In the genomic region with DNA sequence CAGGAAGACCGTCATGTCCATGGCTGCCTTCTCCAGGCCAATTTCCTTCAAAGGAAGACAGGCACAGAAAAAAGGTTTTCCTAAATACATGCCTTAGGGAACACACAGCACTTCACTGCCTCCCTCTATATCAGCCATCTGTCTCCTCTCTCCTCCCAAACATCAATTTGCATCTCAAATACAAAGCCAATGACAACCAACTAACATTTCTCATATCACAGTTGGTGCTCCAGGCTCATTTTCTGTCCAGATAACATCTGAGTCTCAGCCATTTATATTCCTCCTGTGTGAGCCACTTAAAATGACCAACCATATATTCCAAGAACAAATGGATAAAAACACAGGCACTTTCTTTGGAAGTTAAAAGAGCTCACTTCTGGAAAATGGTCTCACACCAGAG, we compare ENCODE assay signal across 16 cellular contexts.
A peak's percentile ranks its signal among the peaks of the same experiment; 100 is the strongest.
DNase-seq lines count a peak whose midpoint lies in the region; ATAC-seq and TF ChIP-seq lines count a peak whose summit lies in the region.
"Had no signal": no experiment of that assay in that cellular context is flagged by ENCODE, and none has a peak within 500 bp of the region (broad histone marks: within the 10 kb centered on the region; RNA-seq: fewer than 3 reads in every experiment).

No MANE protein-coding gene starts in this region.

- no peak overlapping the region for H2AFZ ChIP-seq in SK-N-SH (ENCODE audit: low read depth)

- CTCF ChIA-PET in SK-N-SH (lab: Yijun Ruan, JAX): interaction anchor here (0.7 to 4.0 kb wide), 3 partner anchors 15 to 365 kb away, joined by 3 to 17 read pairs (median 3); no protein-coding TSS in a partner anchor

- H3F3A ChIP-seq in SK-N-SH (replicated peaks; ENCODE audit: insufficient read depth): no peaks in the 10 kb centered on the region

- no peaks in the 10 kb centered on the region for H3K9me3 ChIP-seq in SK-N-SH
- H3K9me3 ChIP-seq: BLaER1, Caco-2 had no signal

- POLR2A ChIA-PET in SK-N-SH (lab: Yijun Ruan, JAX): no interaction called here

- no peak overlapping the region for H3K4me2 ChIP-seq in SK-N-SH
- H3K4me2 ChIP-seq: BLaER1 had no signal

- H3K4me1 ChIP-seq in SK-N-SH (ENCODE audit: control insufficient read depth in 1 of 2, insufficient read depth in 2 of 2, low read depth in 1 of 2, low read length in 1 of 2): peaks cover 0 to 7% of the 10 kb centered on the region in 2 experiments; a peak in 1 of 4 replicates
- H3K4me1 ChIP-seq: BLaER1, Caco-2 had no signal

- no peaks in the 10 kb centered on the region for H3K9me3 Mint-ChIP-seq in stimulated activated effector memory CD8-positive, alpha-beta T cell treated with anti-CD3 and anti-CD28 coated beads, Interleukin-12 subunit alpha, Interleukin-12 subunit beta, amount 100 ng/mL, for 72 hours
- H3K9me3 Mint-ChIP-seq: CD8-positive, alpha-beta memory T cell; H9 had no signal

- H3K4me3 Mint-ChIP-seq in stimulated activated effector memory CD8-positive, alpha-beta T cell treated with anti-CD3 and anti-CD28 coated beads, Interleukin-12 subunit alpha, Interleukin-12 subunit beta, amount 100 ng/mL, for 72 hours: no peak overlapping the region
- H3K4me3 Mint-ChIP-seq: CD8-positive, alpha-beta memory T cell; H9 had no signal

- TF ChIP-seq EP300 in SK-N-SH (IDR thresholded peaks at IDR 0.05; ENCODE audit: borderline replicate concordance in 1 of 2, low read depth in 1 of 2, low read length in 1 of 2): no peak; a peak in 1 of 4 replicates

- no peak overlapping the region for H3K9ac ChIP-seq in SK-N-SH
- H3K9ac ChIP-seq: BLaER1 had no signal

- H3K9me2 ChIP-seq in SK-N-SH: no peaks in the 10 kb centered on the region

- no peak overlapping the region for H3K4me3 ChIP-seq in SK-N-SH (ENCODE audit: low read depth in 2 of 2, low read length in 1 of 2)
- H3K4me3 ChIP-seq: BLaER1, GM12878 had no signal

- H3K36me3 Mint-ChIP-seq in stimulated activated effector memory CD8-positive, alpha-beta T cell treated with anti-CD3 and anti-CD28 coated beads, Interleukin-12 subunit alpha, Interleukin-12 subunit beta, amount 100 ng/mL, for 72 hours: no peaks in the 10 kb centered on the region
- H3K36me3 Mint-ChIP-seq: CD8-positive, alpha-beta memory T cell had no signal

- no peak for ATAC-seq in SK-N-SH treated with all-trans-retinoic acid at 6 μM for 48 hours
- no peak for ATAC-seq in stimulated activated effector memory CD8-positive, alpha-beta T cell treated with anti-CD3 and anti-CD28 coated beads, Interleukin-12 subunit alpha, Interleukin-12 subunit beta, amount 100 ng/mL, for 72 hours
- ATAC-seq: GM12878 had no signal

- H3K36me3 ChIP-seq in SK-N-SH (replicated peaks in 1 of 2; ENCODE audit: control insufficient read depth in 1 of 2, insufficient read depth in 2 of 2, low read length in 1 of 2): no peaks in the 10 kb centered on the region
- H3K36me3 ChIP-seq: BLaER1 had no signal

- peak; percentile 45 for DNase-seq in SK-N-SH
- DNase-seq in NCI-H69 (lab: John Stamatoyannopoulos, UW): peak; percentile 76
- DNase-seq in superior temporal gyrus (ENCODE audit: extremely low spot score): peak; percentile 39
- no peak for DNase-seq in GM19238 (ENCODE audit: insufficient read length, low spot score)
- no peak for DNase-seq in stimulated activated effector memory CD8-positive, alpha-beta T cell treated with anti-CD3 and anti-CD28 coated beads, Interleukin-12 subunit alpha, Interleukin-12 subunit beta, amount 100 ng/mL, for 72 hours (ENCODE audit: low spot score in 2 of 2)
- no peak for DNase-seq in activated CD4-positive, alpha-beta T cell treated with anti-CD3 and anti-CD28 coated beads, Interleukin-2, amount 50 U/mL, for 1 hour
- DNase-seq: Caco-2; CD8-positive, alpha-beta memory T cell; GOT3; H9 had no signal

- H3K27ac ChIP-seq in SK-N-SH (ENCODE audit: low read depth in 2 of 2, low read length in 1 of 2) (peak overlapping the region in 1 of 2 experiments; percentile 43; a peak in 2 of 4 replicates), cingulate gyrus (ENCODE audit: low read depth, low read length) (peak overlapping the region; percentile 42)
- H3K27ac ChIP-seq: 22Rv1, BLaER1, HL-60 had no signal

- TF ChIP-seq CTCF in SK-N-SH (IDR thresholded peaks at IDR 0.05): no peak

- peaks cover 8% of the 10 kb centered on the region for H3K4me1 Mint-ChIP-seq in stimulated activated effector memory CD8-positive, alpha-beta T cell treated with anti-CD3 and anti-CD28 coated beads, Interleukin-12 subunit alpha, Interleukin-12 subunit beta, amount 100 ng/mL, for 72 hours
- H3K4me1 Mint-ChIP-seq: CD8-positive, alpha-beta memory T cell had no signal

- H3K27me3 ChIP-seq in SK-N-SH (ENCODE audit: insufficient read depth): peaks cover 4% of the 10 kb centered on the region; the same call in 1 of the 2 replicates
- H3K27me3 ChIP-seq: BLaER1 had no signal

- no peak for TF ChIP-seq RAD21 in SK-N-SH (IDR thresholded peaks at IDR 0.05; ENCODE audit: low read length)

- H3K79me2 ChIP-seq in SK-N-SH (ENCODE audit: insufficient read depth): no peaks in the 10 kb centered on the region

- no peak overlapping the region for H3K27ac Mint-ChIP-seq in stimulated activated effector memory CD8-positive, alpha-beta T cell treated with anti-CD3 and anti-CD28 coated beads, Interleukin-12 subunit alpha, Interleukin-12 subunit beta, amount 100 ng/mL, for 72 hours
- H3K27ac Mint-ChIP-seq: CD8-positive, alpha-beta memory T cell had no signal

- WGBS in SK-N-SH (ENCODE audit: low lambda C conversion rate): 23% methylated on average over 1 of the region's 1 CpG

- no peaks in the 10 kb centered on the region for H4K20me1 ChIP-seq in SK-N-SH (ENCODE audit: insufficient read depth)
- H4K20me1 ChIP-seq: BLaER1 had no signal

TF ChIP-seq in SK-N-SH, 30 proteins besides CTCF, POLR2A, EP300 and RAD21:
- TF ChIP-seq GATA2 (CRISPR knock-in tag; IDR thresholded peaks at IDR 0.05) (peak; percentile 68), ELF1 (IDR thresholded peaks at IDR 0.05) (no peak)

TF ChIP-seq in SK-N-SH treated with all-trans-retinoic acid at 6 μM for 48 hours, 23 proteins besides CTCF, POLR2A, EP300 and RAD21:
- TF ChIP-seq CSRNP3 (CRISPR knock-in tag; IDR thresholded peaks at IDR 0.05) (no peak), SNAI2 (CRISPR knock-in tag; IDR thresholded peaks at IDR 0.05) (no peak), ZNF70 (CRISPR knock-in tag; IDR thresholded peaks at IDR 0.05) (no peak)
- TF ChIP-seq, protein P1, sequence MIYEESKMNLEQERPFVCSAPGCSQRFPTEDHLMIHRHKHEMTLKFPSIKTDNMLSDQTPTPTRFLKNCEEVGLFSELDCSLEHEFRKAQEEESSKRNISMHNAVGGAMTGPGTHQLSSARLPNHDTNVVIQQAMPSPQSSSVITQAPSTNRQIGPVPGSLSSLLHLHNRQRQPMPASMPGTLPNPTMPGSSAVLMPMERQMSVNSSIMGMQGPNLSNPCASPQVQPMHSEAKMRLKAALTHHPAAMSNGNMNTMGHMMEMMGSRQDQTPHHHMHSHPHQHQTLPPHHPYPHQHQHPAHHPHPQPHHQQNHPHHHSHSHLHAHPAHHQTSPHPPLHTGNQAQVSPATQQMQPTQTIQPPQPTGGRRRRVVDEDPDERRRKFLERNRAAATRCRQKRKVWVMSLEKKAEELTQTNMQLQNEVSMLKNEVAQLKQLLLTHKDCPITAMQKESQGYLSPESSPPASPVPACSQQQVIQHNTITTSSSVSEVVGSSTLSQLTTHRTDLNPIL (CRISPR knock-in tag; IDR thresholded peaks at IDR 0.05; ENCODE audit: low read depth): no peak

Comparison
In these comparisons a context has a peak if more than half of its experiments do, and no peak if none do; other contexts are left out.
1. DNase-seq: peak in SK-N-SH (single experiment), NCI-H69 (single experiment) and superior temporal gyrus (single experiment); none in GM19238 (single experiment), stimulated activated effector memory CD8-positive, alpha-beta T cell treated with anti-CD3 and anti-CD28 coated beads, Interleukin-12 subunit alpha, Interleukin-12 subunit beta, amount 100 ng/mL, for 72 hours (0 of 2) and activated CD4-positive, alpha-beta T cell treated with anti-CD3 and anti-CD28 coated beads, Interleukin-2, amount 50 U/mL, for 1 hour (single experiment).